ENCODE assay signal across 22 cellular contexts in genomic region chr3:139106013-139106932, GRCh38.
"Had no signal": no experiment of that assay in that cellular context is flagged by ENCODE, and none has a peak within 500 bp of the region (broad histone marks: within the 10 kb centered on the region; RNA-seq: fewer than 3 reads in every experiment).

No MANE protein-coding gene starts in this region.

- DNase-seq: activated CD4-positive, alpha-beta T cell treated with anti-CD3 and anti-CD28 coated beads, Interleukin-2, amount 10 ng/mL, durations not matched to agents 7 days and 5 days; activated CD8-positive, alpha-beta T cell treated with anti-CD3 and anti-CD28 coated beads for 36 hours; activated naive CD4-positive, alpha-beta T cell; activated naive CD8-positive, alpha-beta T cell treated with anti-CD3 and anti-CD28 coated beads for 36 hours; activated T-cell treated with anti-CD3 and anti-CD28 coated beads, Interleukin-2, amount 50 U/mL, for 4 hours; cerebellar nuclear complex; cortex of kidney; foreskin fibroblast; immature natural killer cell; left lung; naive thymus-derived CD8-positive, alpha-beta T cell; psoas muscle; stimulated activated CD4-positive, alpha-beta T cell treated with anti-CD3 and anti-CD28 coated beads, Interleukin-12 subunit alpha, Interleukin-12 subunit beta, amount 100 ng/mL, for 4 hours; substantia nigra; tibial artery had no signal

- H3K27ac Mint-ChIP-seq: activated CD4-positive, alpha-beta T cell treated with anti-CD3 and anti-CD28 coated beads, Interleukin-2, amount 10 ng/mL, durations not matched to agents 7 days and 5 days; activated CD8-positive, alpha-beta T cell treated with anti-CD3 and anti-CD28 coated beads for 36 hours; activated naive CD8-positive, alpha-beta T cell treated with anti-CD3 and anti-CD28 coated beads for 36 hours; activated T-helper 2 cell treated with anti-CD3 and anti-CD28 coated beads, Interferon-gamma antibody, Interleukin-2, Interleukin-4, amounts not matched to agents 10 μg/mL and 5 μg/mL and 100 μg/mL, durations not matched to agents 14 hours and 24 hours and 36 hours; immature natural killer cell; mesothelial cell of epicardium; naive thymus-derived CD8-positive, alpha-beta T cell; stimulated activated naive CD8-positive, alpha-beta T cell treated with anti-CD3 and anti-CD28 coated beads, Interleukin-15, Interleukin-2, amounts not matched to agents 100 ng/mL and 50 ng/mL, for 24 hours; T-helper 1 cell treated with Interleukin-12 subunit alpha and Interleukin-12 subunit beta and Interleukin-4 antibody, amounts not matched to agents 30 μg/mL and 1 μg/mL, for 36 hours had no signal

- H3K36me3 ChIP-seq: breast epithelium, left lung, neural progenitor cell, right atrium auricular region, tibial artery had no signal

- H3K4me3 Mint-ChIP-seq: activated CD4-positive, alpha-beta T cell treated with anti-CD3 and anti-CD28 coated beads, Interleukin-2, amount 10 ng/mL, durations not matched to agents 7 days and 5 days; activated CD8-positive, alpha-beta T cell treated with anti-CD3 and anti-CD28 coated beads for 36 hours; activated naive CD8-positive, alpha-beta T cell treated with anti-CD3 and anti-CD28 coated beads for 36 hours; activated T-cell treated with anti-CD3 and anti-CD28 coated beads, Interleukin-2, amount 50 U/mL, for 4 hours; immature natural killer cell; mesothelial cell of epicardium; naive thymus-derived CD8-positive, alpha-beta T cell; neural progenitor cell; stimulated activated naive CD8-positive, alpha-beta T cell treated with anti-CD3 and anti-CD28 coated beads, Interleukin-15, Interleukin-2, amounts not matched to agents 100 ng/mL and 50 ng/mL, for 24 hours; T-helper 1 cell treated with Interleukin-12 subunit alpha and Interleukin-12 subunit beta and Interleukin-4 antibody, amounts not matched to agents 30 μg/mL and 1 μg/mL, for 36 hours had no signal

- H3K27me3 ChIP-seq: breast epithelium, right atrium auricular region, tibial artery had no signal

- H3K9me3 Mint-ChIP-seq: activated CD4-positive, alpha-beta T cell treated with anti-CD3 and anti-CD28 coated beads, Interleukin-2, amount 10 ng/mL, durations not matched to agents 7 days and 5 days; activated CD8-positive, alpha-beta T cell treated with anti-CD3 and anti-CD28 coated beads for 36 hours; activated naive CD8-positive, alpha-beta T cell treated with anti-CD3 and anti-CD28 coated beads for 36 hours; activated T-cell treated with anti-CD3 and anti-CD28 coated beads, Interleukin-2, amount 50 U/mL, for 4 hours; activated T-helper 2 cell treated with anti-CD3 and anti-CD28 coated beads, Interferon-gamma antibody, Interleukin-2, Interleukin-4, amounts not matched to agents 10 μg/mL and 5 μg/mL and 100 μg/mL, durations not matched to agents 14 hours and 24 hours and 36 hours; immature natural killer cell; mesothelial cell of epicardium; naive thymus-derived CD8-positive, alpha-beta T cell; neural progenitor cell; stimulated activated naive CD8-positive, alpha-beta T cell treated with anti-CD3 and anti-CD28 coated beads, Interleukin-15, Interleukin-2, amounts not matched to agents 100 ng/mL and 50 ng/mL, for 24 hours; T-helper 1 cell treated with Interleukin-12 subunit alpha and Interleukin-12 subunit beta and Interleukin-4 antibody, amounts not matched to agents 30 μg/mL and 1 μg/mL, for 36 hours had no signal

- H3K4me1 Mint-ChIP-seq: mesothelial cell of epicardium had no signal

- H3K36me3 Mint-ChIP-seq: activated naive CD8-positive, alpha-beta T cell treated with anti-CD3 and anti-CD28 coated beads for 36 hours; immature natural killer cell; mesothelial cell of epicardium; naive thymus-derived CD8-positive, alpha-beta T cell; neural progenitor cell had no signal

- H3K27ac ChIP-seq: breast epithelium, left lung, neural progenitor cell, psoas muscle, right atrium auricular region, tibial artery had no signal

- H3K9me3 ChIP-seq: breast epithelium, left lung, psoas muscle, right atrium auricular region, tibial artery had no signal

- H3K4me1 ChIP-seq: breast epithelium, left lung, psoas muscle, right atrium auricular region, tibial artery had no signal

- ATAC-seq: activated CD8-positive, alpha-beta T cell treated with anti-CD3 and anti-CD28 coated beads for 36 hours; activated T-cell treated with anti-CD3 and anti-CD28 coated beads, Interleukin-2, amount 50 U/mL, for 4 hours; left lung; naive thymus-derived CD8-positive, alpha-beta T cell; psoas muscle had no signal

- H3K4me3 ChIP-seq: breast epithelium, left lung, neural progenitor cell, psoas muscle, right atrium auricular region, tibial artery had no signal
